ENCODE assay signal across 1 cellular context in the genomic region with DNA sequence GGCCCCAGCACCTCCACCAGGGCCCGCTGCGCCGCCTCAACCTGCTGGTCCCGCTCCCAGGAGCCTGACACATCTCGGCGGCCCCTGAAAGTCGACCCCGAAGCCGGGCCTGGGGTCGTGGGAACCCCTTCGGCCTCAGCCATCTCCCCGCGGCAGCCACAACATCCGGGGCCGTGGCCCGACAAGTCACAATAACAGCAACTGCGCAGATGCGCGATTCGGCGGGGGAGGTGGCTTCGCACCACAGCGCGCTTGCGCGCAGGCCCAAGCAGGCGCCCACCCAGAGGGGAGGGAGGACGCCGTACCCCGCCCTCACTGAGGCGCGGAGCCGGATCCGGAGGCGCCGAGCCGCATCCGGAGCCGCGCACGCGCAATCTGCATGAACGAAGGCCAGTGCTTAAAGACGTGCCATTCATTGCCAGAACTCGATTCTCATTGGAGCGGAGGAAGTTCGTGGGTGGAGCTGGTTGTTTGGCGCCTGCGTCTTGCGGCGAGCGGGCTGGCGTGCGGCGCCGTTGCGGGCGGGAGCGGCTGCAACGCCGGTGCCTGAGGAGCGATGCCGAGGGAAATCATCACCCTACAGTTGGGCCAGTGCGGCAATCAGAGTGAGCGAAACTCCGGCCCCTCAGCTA.
TF ChIP-seq lines count a peak whose summit lies in the region.

A gene with protein sequence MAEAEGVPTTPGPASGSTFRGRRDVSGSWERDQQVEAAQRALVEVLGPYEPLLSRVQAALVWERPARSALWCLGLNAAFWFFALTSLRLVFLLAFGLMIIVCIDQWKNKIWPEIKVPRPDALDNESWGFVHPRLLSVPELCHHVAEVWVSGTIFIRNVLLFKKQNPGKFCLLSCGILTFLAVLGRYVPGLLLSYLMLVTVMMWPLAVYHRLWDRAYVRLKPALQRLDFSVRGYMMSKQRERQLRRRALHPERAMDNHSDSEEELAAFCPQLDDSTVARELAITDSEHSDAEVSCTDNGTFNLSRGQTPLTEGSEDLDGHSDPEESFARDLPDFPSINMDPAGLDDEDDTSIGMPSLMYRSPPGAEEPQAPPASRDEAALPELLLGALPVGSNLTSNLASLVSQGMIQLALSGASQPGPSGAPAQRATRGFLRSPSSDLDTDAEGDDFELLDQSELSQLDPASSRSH (minus strand): TSS at position 193 of the 632 bp plus-strand sequence. CDS start 50 bp downstream, at position 143.
A gene (plus strand): TSS at position 502 of the 632 bp plus-strand sequence. CDS start 55 bp downstream, at position 557.

TF ChIP-seq in HepG2, 621 proteins besides CTCF, POLR2A, EP300 and RAD21 (continued from another document and continues in another):
- TF ChIP-seq, protein P1, sequence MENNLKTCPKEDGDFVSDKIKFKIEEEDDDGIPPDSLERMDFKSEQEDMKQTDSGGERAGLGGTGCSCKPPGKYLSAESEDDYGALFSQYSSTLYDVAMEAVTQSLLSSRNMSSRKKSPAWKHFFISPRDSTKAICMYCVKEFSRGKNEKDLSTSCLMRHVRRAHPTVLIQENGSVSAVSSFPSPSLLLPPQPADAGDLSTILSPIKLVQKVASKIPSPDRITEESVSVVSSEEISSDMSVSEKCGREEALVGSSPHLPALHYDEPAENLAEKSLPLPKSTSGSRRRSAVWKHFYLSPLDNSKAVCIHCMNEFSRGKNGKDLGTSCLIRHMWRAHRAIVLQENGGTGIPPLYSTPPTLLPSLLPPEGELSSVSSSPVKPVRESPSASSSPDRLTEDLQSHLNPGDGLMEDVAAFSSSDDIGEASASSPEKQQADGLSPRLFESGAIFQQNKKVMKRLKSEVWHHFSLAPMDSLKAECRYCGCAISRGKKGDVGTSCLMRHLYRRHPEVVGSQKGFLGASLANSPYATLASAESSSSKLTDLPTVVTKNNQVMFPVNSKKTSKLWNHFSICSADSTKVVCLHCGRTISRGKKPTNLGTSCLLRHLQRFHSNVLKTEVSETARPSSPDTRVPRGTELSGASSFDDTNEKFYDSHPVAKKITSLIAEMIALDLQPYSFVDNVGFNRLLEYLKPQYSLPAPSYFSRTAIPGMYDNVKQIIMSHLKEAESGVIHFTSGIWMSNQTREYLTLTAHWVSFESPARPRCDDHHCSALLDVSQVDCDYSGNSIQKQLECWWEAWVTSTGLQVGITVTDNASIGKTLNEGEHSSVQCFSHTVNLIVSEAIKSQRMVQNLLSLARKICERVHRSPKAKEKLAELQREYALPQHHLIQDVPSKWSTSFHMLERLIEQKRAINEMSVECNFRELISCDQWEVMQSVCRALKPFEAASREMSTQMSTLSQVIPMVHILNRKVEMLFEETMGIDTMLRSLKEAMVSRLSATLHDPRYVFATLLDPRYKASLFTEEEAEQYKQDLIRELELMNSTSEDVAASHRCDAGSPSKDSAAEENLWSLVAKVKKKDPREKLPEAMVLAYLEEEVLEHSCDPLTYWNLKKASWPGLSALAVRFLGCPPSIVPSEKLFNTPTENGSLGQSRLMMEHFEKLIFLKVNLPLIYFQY (CRISPR knock-in tag; IDR thresholded peaks at IDR 0.05; ENCODE audit: borderline replicate concordance) = no peak
- TF ChIP-seq ZNF883 (CRISPR knock-in tag; IDR thresholded peaks at IDR 0.05; ENCODE audit: not compliant biosample characterization) (peak; percentile 95), RAD51 (IDR thresholded peaks at IDR 0.05; ENCODE audit: borderline replicate concordance) (no peak), CENPX (CRISPR knock-in tag; IDR thresholded peaks at IDR 0.05) (no peak), HOXA3 (CRISPR knock-in tag; IDR thresholded peaks at IDR 0.05) (peak; percentile 60; the same call in 1 of the 2 replicates), HNF4A (CRISPR knock-in tag; IDR thresholded peaks at IDR 0.05) (no peak), ZBTB8A (CRISPR knock-in tag; IDR thresholded peaks at IDR 0.05; ENCODE audit: borderline replicate concordance, low read depth) (no peak), ZNF768 (CRISPR knock-in tag; IDR thresholded peaks at IDR 0.05) (peak; percentile 54; the same call in 1 of the 2 replicates), ZNF776 (CRISPR knock-in tag; IDR thresholded peaks at IDR 0.05) (peak; percentile 95; the same call in 1 of the 2 replicates), IRF2 (CRISPR knock-in tag; IDR thresholded peaks at IDR 0.05) (peak; percentile 59; the same call in 1 of the 2 replicates), MAFF (IDR thresholded peaks at IDR 0.05; ENCODE audit: low read depth, low read length) (no peak), ZNF205 (CRISPR knock-in tag; IDR thresholded peaks at IDR 0.05) (no peak; the same call in 1 of the 2 replicates), PCBP2 (optimal IDR thresholded peaks at IDR 0.05; ENCODE audit: low read depth, low read length, poor library complexity, severe bottlenecking) (no peak), ZNF619 (CRISPR knock-in tag; IDR thresholded peaks at IDR 0.05) (peak; percentile 55; the same call in 1 of the 2 replicates), EHMT2 (IDR thresholded peaks at IDR 0.05; ENCODE audit: borderline replicate concordance, low read depth, low read length) (no peak), PTBP1 (IDR thresholded peaks at IDR 0.05; ENCODE audit: low read depth, low read length, poor library complexity, severe bottlenecking) (no peak), SMAD9 (CRISPR knock-in tag; IDR thresholded peaks at IDR 0.05) (peak; percentile 55; the same call in 1 of the 2 replicates)
- TF ChIP-seq, protein P2, sequence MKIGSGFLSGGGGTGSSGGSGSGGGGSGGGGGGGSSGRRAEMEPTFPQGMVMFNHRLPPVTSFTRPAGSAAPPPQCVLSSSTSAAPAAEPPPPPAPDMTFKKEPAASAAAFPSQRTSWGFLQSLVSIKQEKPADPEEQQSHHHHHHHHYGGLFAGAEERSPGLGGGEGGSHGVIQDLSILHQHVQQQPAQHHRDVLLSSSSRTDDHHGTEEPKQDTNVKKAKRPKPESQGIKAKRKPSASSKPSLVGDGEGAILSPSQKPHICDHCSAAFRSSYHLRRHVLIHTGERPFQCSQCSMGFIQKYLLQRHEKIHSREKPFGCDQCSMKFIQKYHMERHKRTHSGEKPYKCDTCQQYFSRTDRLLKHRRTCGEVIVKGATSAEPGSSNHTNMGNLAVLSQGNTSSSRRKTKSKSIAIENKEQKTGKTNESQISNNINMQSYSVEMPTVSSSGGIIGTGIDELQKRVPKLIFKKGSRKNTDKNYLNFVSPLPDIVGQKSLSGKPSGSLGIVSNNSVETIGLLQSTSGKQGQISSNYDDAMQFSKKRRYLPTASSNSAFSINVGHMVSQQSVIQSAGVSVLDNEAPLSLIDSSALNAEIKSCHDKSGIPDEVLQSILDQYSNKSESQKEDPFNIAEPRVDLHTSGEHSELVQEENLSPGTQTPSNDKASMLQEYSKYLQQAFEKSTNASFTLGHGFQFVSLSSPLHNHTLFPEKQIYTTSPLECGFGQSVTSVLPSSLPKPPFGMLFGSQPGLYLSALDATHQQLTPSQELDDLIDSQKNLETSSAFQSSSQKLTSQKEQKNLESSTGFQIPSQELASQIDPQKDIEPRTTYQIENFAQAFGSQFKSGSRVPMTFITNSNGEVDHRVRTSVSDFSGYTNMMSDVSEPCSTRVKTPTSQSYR (CRISPR knock-in tag; IDR thresholded peaks at IDR 0.05; ENCODE audit: borderline replicate concordance) = no peak; the same call in 1 of the 2 replicates
- TF ChIP-seq, protein P3, sequence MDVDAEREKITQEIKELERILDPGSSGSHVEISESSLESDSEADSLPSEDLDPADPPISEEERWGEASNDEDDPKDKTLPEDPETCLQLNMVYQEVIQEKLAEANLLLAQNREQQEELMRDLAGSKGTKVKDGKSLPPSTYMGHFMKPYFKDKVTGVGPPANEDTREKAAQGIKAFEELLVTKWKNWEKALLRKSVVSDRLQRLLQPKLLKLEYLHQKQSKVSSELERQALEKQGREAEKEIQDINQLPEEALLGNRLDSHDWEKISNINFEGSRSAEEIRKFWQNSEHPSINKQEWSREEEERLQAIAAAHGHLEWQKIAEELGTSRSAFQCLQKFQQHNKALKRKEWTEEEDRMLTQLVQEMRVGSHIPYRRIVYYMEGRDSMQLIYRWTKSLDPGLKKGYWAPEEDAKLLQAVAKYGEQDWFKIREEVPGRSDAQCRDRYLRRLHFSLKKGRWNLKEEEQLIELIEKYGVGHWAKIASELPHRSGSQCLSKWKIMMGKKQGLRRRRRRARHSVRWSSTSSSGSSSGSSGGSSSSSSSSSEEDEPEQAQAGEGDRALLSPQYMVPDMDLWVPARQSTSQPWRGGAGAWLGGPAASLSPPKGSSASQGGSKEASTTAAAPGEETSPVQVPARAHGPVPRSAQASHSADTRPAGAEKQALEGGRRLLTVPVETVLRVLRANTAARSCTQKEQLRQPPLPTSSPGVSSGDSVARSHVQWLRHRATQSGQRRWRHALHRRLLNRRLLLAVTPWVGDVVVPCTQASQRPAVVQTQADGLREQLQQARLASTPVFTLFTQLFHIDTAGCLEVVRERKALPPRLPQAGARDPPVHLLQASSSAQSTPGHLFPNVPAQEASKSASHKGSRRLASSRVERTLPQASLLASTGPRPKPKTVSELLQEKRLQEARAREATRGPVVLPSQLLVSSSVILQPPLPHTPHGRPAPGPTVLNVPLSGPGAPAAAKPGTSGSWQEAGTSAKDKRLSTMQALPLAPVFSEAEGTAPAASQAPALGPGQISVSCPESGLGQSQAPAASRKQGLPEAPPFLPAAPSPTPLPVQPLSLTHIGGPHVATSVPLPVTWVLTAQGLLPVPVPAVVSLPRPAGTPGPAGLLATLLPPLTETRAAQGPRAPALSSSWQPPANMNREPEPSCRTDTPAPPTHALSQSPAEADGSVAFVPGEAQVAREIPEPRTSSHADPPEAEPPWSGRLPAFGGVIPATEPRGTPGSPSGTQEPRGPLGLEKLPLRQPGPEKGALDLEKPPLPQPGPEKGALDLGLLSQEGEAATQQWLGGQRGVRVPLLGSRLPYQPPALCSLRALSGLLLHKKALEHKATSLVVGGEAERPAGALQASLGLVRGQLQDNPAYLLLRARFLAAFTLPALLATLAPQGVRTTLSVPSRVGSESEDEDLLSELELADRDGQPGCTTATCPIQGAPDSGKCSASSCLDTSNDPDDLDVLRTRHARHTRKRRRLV (CRISPR knock-in tag; IDR thresholded peaks at IDR 0.05) = no peak; the same call in 1 of the 2 replicates
- TF ChIP-seq, protein P4, sequence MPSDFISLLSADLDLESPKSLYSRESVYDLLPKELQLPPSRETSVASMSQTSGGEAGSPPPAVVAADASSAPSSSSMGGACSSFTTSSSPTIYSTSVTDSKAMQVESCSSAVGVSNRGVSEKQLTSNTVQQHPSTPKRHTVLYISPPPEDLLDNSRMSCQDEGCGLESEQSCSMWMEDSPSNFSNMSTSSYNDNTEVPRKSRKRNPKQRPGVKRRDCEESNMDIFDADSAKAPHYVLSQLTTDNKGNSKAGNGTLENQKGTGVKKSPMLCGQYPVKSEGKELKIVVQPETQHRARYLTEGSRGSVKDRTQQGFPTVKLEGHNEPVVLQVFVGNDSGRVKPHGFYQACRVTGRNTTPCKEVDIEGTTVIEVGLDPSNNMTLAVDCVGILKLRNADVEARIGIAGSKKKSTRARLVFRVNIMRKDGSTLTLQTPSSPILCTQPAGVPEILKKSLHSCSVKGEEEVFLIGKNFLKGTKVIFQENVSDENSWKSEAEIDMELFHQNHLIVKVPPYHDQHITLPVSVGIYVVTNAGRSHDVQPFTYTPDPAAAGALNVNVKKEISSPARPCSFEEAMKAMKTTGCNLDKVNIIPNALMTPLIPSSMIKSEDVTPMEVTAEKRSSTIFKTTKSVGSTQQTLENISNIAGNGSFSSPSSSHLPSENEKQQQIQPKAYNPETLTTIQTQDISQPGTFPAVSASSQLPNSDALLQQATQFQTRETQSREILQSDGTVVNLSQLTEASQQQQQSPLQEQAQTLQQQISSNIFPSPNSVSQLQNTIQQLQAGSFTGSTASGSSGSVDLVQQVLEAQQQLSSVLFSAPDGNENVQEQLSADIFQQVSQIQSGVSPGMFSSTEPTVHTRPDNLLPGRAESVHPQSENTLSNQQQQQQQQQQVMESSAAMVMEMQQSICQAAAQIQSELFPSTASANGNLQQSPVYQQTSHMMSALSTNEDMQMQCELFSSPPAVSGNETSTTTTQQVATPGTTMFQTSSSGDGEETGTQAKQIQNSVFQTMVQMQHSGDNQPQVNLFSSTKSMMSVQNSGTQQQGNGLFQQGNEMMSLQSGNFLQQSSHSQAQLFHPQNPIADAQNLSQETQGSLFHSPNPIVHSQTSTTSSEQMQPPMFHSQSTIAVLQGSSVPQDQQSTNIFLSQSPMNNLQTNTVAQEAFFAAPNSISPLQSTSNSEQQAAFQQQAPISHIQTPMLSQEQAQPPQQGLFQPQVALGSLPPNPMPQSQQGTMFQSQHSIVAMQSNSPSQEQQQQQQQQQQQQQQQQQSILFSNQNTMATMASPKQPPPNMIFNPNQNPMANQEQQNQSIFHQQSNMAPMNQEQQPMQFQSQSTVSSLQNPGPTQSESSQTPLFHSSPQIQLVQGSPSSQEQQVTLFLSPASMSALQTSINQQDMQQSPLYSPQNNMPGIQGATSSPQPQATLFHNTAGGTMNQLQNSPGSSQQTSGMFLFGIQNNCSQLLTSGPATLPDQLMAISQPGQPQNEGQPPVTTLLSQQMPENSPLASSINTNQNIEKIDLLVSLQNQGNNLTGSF (CRISPR knock-in tag; IDR thresholded peaks at IDR 0.05) = peak; percentile 86
- TF ChIP-seq, protein P5, sequence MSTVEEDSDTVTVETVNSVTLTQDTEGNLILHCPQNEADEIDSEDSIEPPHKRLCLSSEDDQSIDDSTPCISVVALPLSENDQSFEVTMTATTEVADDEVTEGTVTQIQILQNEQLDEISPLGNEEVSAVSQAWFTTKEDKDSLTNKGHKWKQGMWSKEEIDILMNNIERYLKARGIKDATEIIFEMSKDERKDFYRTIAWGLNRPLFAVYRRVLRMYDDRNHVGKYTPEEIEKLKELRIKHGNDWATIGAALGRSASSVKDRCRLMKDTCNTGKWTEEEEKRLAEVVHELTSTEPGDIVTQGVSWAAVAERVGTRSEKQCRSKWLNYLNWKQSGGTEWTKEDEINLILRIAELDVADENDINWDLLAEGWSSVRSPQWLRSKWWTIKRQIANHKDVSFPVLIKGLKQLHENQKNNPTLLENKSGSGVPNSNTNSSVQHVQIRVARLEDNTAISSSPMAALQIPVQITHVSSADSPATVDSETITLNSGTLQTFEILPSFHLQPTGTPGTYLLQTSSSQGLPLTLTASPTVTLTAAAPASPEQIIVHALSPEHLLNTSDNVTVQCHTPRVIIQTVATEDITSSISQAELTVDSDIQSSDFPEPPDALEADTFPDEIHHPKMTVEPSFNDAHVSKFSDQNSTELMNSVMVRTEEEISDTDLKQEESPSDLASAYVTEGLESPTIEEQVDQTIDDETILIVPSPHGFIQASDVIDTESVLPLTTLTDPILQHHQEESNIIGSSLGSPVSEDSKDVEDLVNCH (CRISPR knock-in tag; IDR thresholded peaks at IDR 0.05) = no peak
- TF ChIP-seq, protein P6, sequence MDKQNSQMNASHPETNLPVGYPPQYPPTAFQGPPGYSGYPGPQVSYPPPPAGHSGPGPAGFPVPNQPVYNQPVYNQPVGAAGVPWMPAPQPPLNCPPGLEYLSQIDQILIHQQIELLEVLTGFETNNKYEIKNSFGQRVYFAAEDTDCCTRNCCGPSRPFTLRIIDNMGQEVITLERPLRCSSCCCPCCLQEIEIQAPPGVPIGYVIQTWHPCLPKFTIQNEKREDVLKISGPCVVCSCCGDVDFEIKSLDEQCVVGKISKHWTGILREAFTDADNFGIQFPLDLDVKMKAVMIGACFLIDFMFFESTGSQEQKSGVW (CRISPR knock-in tag; IDR thresholded peaks at IDR 0.05; ENCODE audit: borderline replicate concordance) = no peak; the same call in 1 of the 2 replicates
- TF ChIP-seq, protein P7, sequence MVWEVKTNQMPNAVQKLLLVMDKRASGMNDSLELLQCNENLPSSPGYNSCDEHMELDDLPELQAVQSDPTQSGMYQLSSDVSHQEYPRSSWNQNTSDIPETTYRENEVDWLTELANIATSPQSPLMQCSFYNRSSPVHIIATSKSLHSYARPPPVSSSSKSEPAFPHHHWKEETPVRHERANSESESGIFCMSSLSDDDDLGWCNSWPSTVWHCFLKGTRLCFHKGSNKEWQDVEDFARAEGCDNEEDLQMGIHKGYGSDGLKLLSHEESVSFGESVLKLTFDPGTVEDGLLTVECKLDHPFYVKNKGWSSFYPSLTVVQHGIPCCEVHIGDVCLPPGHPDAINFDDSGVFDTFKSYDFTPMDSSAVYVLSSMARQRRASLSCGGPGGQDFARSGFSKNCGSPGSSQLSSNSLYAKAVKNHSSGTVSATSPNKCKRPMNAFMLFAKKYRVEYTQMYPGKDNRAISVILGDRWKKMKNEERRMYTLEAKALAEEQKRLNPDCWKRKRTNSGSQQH (CRISPR knock-in tag; IDR thresholded peaks at IDR 0.05; ENCODE audit: low read depth) = peak; percentile 41; the same call in 1 of the 2 replicates
